8 cellular contexts compared by ENCODE assay signal in genomic region chr1:108199231-108199657, GRCh38. TPM values are rescaled to one million over a fixed set of nuclear protein-coding genes. Genes with fewer than 3 reads are reported as not detected.
DNase-seq lines count a peak whose midpoint lies in the region; ATAC-seq and TF ChIP-seq lines count a peak whose summit lies in the region.

No MANE protein-coding gene starts in this region.

- H3K27ac Mint-ChIP-seq in activated B cell treated with CpG ODN at 0.5 μM for 24 hours (peak overlapping the region; percentile 59), glutamatergic neuron (ENCODE audit: unreplicated experiment) (peak overlapping the region; percentile 87)

- POLR2A ChIA-PET in activated B cell treated with CpG ODN at 0.5 μM for 24 hours (lab: Charles Lee), result interaction anchor here (1.4 to 2.3 kb wide), 3 partner anchors 461 to 843 kb away, joined by 5 to 13 read pairs (median 12); partner anchors contain the start of genes HENMT1, PRPF38B and WDR47

- TF ChIP-seq CTCF in activated B cell treated with CpG ODN at 0.5 μM for 24 hours (IDR thresholded peaks at IDR 0.05), result no peak
- TF ChIP-seq CTCF in glutamatergic neuron (IDR thresholded peaks at IDR 0.05; ENCODE audit: partially characterized antibody, unreplicated experiment), result no peak
- no peak for TF ChIP-seq CTCF in omental fat pad (IDR thresholded peaks at IDR 0.05)

- ATAC-seq in activated B cell treated with CpG ODN at 0.5 μM for 24 hours (ENCODE audit: low read depth) (no peak), omental fat pad (ENCODE audit: low FRiP score) (peak; percentile 50), HG03039 (IDR thresholded peaks at IDR 0.05; ENCODE audit: unreplicated experiment) (no peak), HG03097 (IDR thresholded peaks at IDR 0.05; ENCODE audit: low FRiP score, unreplicated experiment) (no peak)

- DNase-seq in DMS79 (lab: John Stamatoyannopoulos, UW) (peak; percentile 23), Kasumi-1 (lab: John Stamatoyannopoulos, UW) (peak; percentile 56 to 58), activated B cell treated with CpG ODN at 0.5 μM for 24 hours (no peak), glutamatergic neuron (no peak), omental fat pad (ENCODE audit: low spot score) (no peak), NCI-H1930 (lab: John Stamatoyannopoulos, UW) (no peak)

- CTCF ChIA-PET in activated B cell treated with CpG ODN at 0.5 μM for 24 hours (lab: Charles Lee), result no interaction called here

- H3K36me3 Mint-ChIP-seq in activated B cell treated with CpG ODN at 0.5 μM for 24 hours (ENCODE audit: low read depth), result peaks cover 28% of the 10 kb centered on the region
- H3K36me3 Mint-ChIP-seq in glutamatergic neuron (ENCODE audit: unreplicated experiment), result peaks cover 5% of the 10 kb centered on the region

- H3K4me3 Mint-ChIP-seq in activated B cell treated with CpG ODN at 0.5 μM for 24 hours (peak overlapping the region; percentile 93), glutamatergic neuron (ENCODE audit: unreplicated experiment) (peak overlapping the region; percentile 98)

- peaks cover 6% of the 10 kb centered on the region for H3K9me3 Mint-ChIP-seq in activated B cell treated with CpG ODN at 0.5 μM for 24 hours
- H3K9me3 Mint-ChIP-seq in glutamatergic neuron (ENCODE audit: unreplicated experiment), result peaks cover 17% of the 10 kb centered on the region

- H3K27me3 Mint-ChIP-seq in activated B cell treated with CpG ODN at 0.5 μM for 24 hours (no peaks in the 10 kb centered on the region), glutamatergic neuron (ENCODE audit: unreplicated experiment) (peaks cover 9% of the 10 kb centered on the region)

- intact Hi-C loops in activated B cell treated with CpG ODN at 0.5 μM for 24 hours (cut with micrococcal nuclease), result loop anchor here (5.0 kb wide), 1 partner anchor 548 kb away; the partner anchor contains the start of gene STXBP3

- H3K4me1 Mint-ChIP-seq in activated B cell treated with CpG ODN at 0.5 μM for 24 hours (peaks cover 29% of the 10 kb centered on the region), glutamatergic neuron (ENCODE audit: low read depth, unreplicated experiment) (peaks cover 19% of the 10 kb centered on the region)

RNA-seq across cellular contexts. Expression of gene SLC25A24, which starts 0.9 kb away (rescaled TPM):
- total RNA-seq in activated B cell treated with CpG ODN at 0.5 μM for 24 hours (20.2 and 22.1 TPM in 2 replicates), glutamatergic neuron (ENCODE audit: unreplicated experiment) (55.3 TPM), omental fat pad (10 to 100 TPM; 25.8 to 46.0 (median 41.6) TPM)

RNA-seq across cellular contexts. Expression of gene NBPF4, which starts 44.6 kb away (rescaled TPM):
- total RNA-seq in activated B cell treated with CpG ODN at 0.5 μM for 24 hours (not detected in 2 replicates), glutamatergic neuron (ENCODE audit: unreplicated experiment) (not detected), omental fat pad (not detected)

Comparison
In these comparisons a context has a peak if more than half of its experiments do, and no peak if none do; other contexts are left out.
1. DNase-seq: peak in DMS79 (single experiment) and Kasumi-1 (2 of 2); none in activated B cell treated with CpG ODN at 0.5 μM for 24 hours (single experiment), glutamatergic neuron (single experiment), omental fat pad (single experiment) and NCI-H1930 (0 of 2).